In the genomic region with DNA sequence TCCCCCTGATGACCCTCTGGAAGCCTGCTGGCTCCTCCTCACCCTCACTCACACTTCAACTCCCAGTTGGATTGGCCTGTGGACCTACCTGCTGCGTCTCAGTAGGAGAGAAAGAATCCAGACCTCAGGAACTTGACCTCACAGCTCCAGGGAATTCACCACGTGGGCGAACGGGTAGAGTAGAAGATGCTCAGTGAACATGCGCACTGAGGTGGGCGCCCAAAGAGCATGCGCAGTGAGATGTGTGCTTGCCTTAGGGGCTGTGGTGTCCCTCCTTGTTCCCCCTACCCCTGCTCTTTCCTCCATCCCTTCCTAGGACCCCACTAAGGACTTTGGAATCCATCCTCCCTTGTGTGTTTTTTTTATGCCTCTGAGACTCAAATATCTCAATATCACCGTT, we compare ENCODE assay signal across 9 cellular contexts. TPM values are rescaled to one million over a fixed set of nuclear protein-coding genes. Genes with fewer than 3 reads are reported as not detected.
"Had no signal": no experiment of that assay in that cellular context is flagged by ENCODE, and none has a peak within 500 bp of the region (broad histone marks: within the 10 kb centered on the region; RNA-seq: fewer than 3 reads in every experiment).

No MANE protein-coding gene starts in this region.

- DNase-seq: IMR-90, KBM-7, KG1 had no signal

- ATAC-seq: HepG2, K562 had no signal

- FAIRE-seq: HepG2, HTR-8/SVneo, K562 had no signal

- H3K27me3 Mint-ChIP-seq: IgD-negative memory B cell had no signal

- H3K4me3 ChIP-seq: K562 had no signal

- H3K27ac ChIP-seq: HL-60 had no signal

- H3K27ac Mint-ChIP-seq: IgD-negative memory B cell had no signal

- H3K4me3 Mint-ChIP-seq: IgD-negative memory B cell had no signal

- H3K36me3 Mint-ChIP-seq: IgD-negative memory B cell had no signal

RNA-seq across cellular contexts. Expression of gene FOXR2, which starts 12.9 kb away (rescaled TPM):
- total RNA-seq: HepG2, HT-29, IMR-90 had no signal
- polyA plus RNA-seq: HepG2, IgD-negative memory B cell, IMR-90 had no signal
